Comparison of ENCODE assay signal across 14 cellular contexts in the genomic region with DNA sequence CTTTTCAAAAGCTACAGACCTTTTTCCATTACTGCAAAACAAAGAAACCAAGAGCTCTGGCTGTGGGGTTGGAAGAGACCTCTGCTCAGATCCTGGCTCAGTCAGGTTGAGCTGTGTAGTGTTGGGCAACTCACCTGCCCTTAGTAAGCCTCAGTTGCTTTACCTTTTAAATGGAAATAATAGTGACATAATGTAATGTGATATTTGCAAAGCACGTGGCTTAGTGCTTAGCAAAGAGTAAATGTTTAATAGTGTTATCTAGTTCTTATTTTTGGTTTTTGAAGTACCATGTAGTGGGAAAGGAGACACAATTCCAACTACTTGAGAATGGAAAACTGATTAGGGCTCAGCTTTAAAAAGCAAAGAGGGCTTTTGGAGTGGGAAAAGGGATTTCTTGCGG.
DNase-seq lines count a peak whose midpoint lies in the region; ATAC-seq and TF ChIP-seq lines count a peak whose summit lies in the region.
"Had no signal": no experiment of that assay in that cellular context is flagged by ENCODE, and none has a peak within 500 bp of the region (broad histone marks: within the 10 kb centered on the region; RNA-seq: fewer than 3 reads in every experiment).

No MANE protein-coding gene starts in this region.

- H3K9me3 ChIP-seq in PC-3 (ENCODE audit: low read length) (no peaks in the 10 kb centered on the region), colonic mucosa (no peaks in the 10 kb centered on the region), testis (no peaks in the 10 kb centered on the region), BE2C (no peaks in the 10 kb centered on the region)

- ATAC-seq in PC-3, result no peak
- ATAC-seq in HG03521 (IDR thresholded peaks at IDR 0.05; ENCODE audit: unreplicated experiment), result no peak

- peaks cover 34% of the 10 kb centered on the region for H3K4me1 Mint-ChIP-seq in nephron
- H3K4me1 Mint-ChIP-seq: activated naive CD4-positive, alpha-beta T cell treated with anti-CD3 and anti-CD28 coated beads, Interleukin-2, amount 10 ng/mL, durations not matched to agents 7 days and 5 days had no signal

- 0 out of 2 replicates have a peak, but pooled peaks cover 6% of the 10 kb centered on the region for H3K79me2 ChIP-seq in PC-3 (ENCODE audit: low read length)

- H3K27ac ChIP-seq in PC-3 (ENCODE audit: low read length), result peak overlapping the region; percentile 96
- peak overlapping the region; percentile 69 for H3K27ac ChIP-seq in colonic mucosa
- H3K27ac ChIP-seq in testis, result peak overlapping the region; percentile 67 to 81

- H3K9me2 ChIP-seq in PC-3 (replicated peaks; ENCODE audit: low read length), result no peaks in the 10 kb centered on the region

- H3K4me1 ChIP-seq in PC-3 (ENCODE audit: insufficient read depth, low read length) (peaks cover 43% of the 10 kb centered on the region), colonic mucosa (peaks cover 10% of the 10 kb centered on the region), testis (peaks cover 26% of the 10 kb centered on the region), BE2C (peaks cover 7% of the 10 kb centered on the region)

- H3K27me3 ChIP-seq in PC-3 (ENCODE audit: low read length) (no peaks in the 10 kb centered on the region), colonic mucosa (no peaks in the 10 kb centered on the region), testis (no peaks in the 10 kb centered on the region), BE2C (no peaks in the 10 kb centered on the region)

- CTCF ChIA-PET in PC-3 (lab: Charles Lee), result interaction anchor here (0.5 to 1.1 kb wide), 6 partner anchors 13 to 93 kb away, joined by 3 to 6 read pairs (median 4); no protein-coding TSS in a partner anchor

- BruUV-seq in PC-3 (replicated peaks; lab: Mats Ljungman, UMichigan), result no TSS peak

- WGBS in testis, 2 donors, result 51 to 57% methylated on average over 2 of the region's 2 CpGs

- H4K20me1 ChIP-seq in PC-3 (ENCODE audit: low read length), result no peaks in the 10 kb centered on the region

- TF ChIP-seq CTCF in PC-3 (conservative IDR thresholded peaks at IDR 0.05; ENCODE audit: low read depth, low read length) (no peak), colonic mucosa (IDR thresholded peaks at IDR 0.05) (no peak), nephron (IDR thresholded peaks at IDR 0.05; ENCODE audit: unreplicated experiment in 3 of 3) (no peak), testis (IDR thresholded peaks at IDR 0.05) (no peak), BE2C (IDR thresholded peaks at IDR 0.05; ENCODE audit: low read depth, low read length) (no peak)

- peak overlapping the region; percentile 73 for H3K9ac ChIP-seq in PC-3 (ENCODE audit: low read length)
- H3K9ac ChIP-seq in colonic mucosa (ENCODE audit: low read depth in 2 of 2, low read length in 2 of 2), result peak overlapping the region in 1 of 2 donors; percentile 28

- H3K27ac Mint-ChIP-seq in nephron, result peak overlapping the region; percentile 59 to 96 (median 94)
- H3K27ac Mint-ChIP-seq: activated CD4-positive, alpha-beta T cell treated with anti-CD3 and anti-CD28 coated beads, Interleukin-2, amount 10 ng/mL, durations not matched to agents 24 days and 14 days; activated naive CD4-positive, alpha-beta T cell treated with anti-CD3 and anti-CD28 coated beads, Interleukin-2, amount 10 ng/mL, durations not matched to agents 7 days and 5 days had no signal

- peak overlapping the region in 1 of 3 experiments; percentile 41 for H3K4me3 Mint-ChIP-seq in nephron
- H3K4me3 Mint-ChIP-seq: activated CD4-positive, alpha-beta T cell treated with anti-CD3 and anti-CD28 coated beads, Interleukin-2, amount 10 ng/mL, durations not matched to agents 24 days and 14 days; activated naive CD4-positive, alpha-beta T cell treated with anti-CD3 and anti-CD28 coated beads, Interleukin-2, amount 10 ng/mL, durations not matched to agents 7 days and 5 days had no signal

- no peak for TF ChIP-seq POLR2A in testis (IDR thresholded peaks at IDR 0.05)

- POLR2A ChIA-PET in PC-3 (lab: Charles Lee; ENCODE audit: unreplicated experiment), result no interaction called here

- H3K36me3 ChIP-seq in PC-3 (ENCODE audit: low read depth, low read length), result no peaks in the 10 kb centered on the region
- H3K36me3 ChIP-seq in colonic mucosa, result peaks cover 4% of the 10 kb centered on the region
- H3K36me3 ChIP-seq in testis (ENCODE audit: low read depth, missing control alignments), result no peaks in the 10 kb centered on the region
- H3K36me3 ChIP-seq in BE2C, result no peaks in the 10 kb centered on the region; the same call in 1 of the 2 replicates

- H3K4me3 ChIP-seq in PC-3 (ENCODE audit: low read length) (peak overlapping the region; percentile 43; the same call in 1 of the 2 replicates), colonic mucosa (no peak overlapping the region), testis (no peak overlapping the region), BE2C (ENCODE audit: low read depth, low read length) (no peak overlapping the region)

- peak overlapping the region; percentile 67 for H3K4me2 ChIP-seq in PC-3 (ENCODE audit: low read length)

- no peak overlapping the region for H2AFZ ChIP-seq in PC-3 (ENCODE audit: low read length)

- H3F3A ChIP-seq in PC-3 (ENCODE audit: low read length, unreplicated experiment), result peaks cover 3% of the 10 kb centered on the region

- DNase-seq in PC-3 (no peak), colonic mucosa (no peak), testis (no peak), NCI-H2081 treated with DMSO at 0.1 percent for 48 hours (lab: John Stamatoyannopoulos, UW) (no peak), superior temporal gyrus (ENCODE audit: extremely low spot score) (no peak), BE2C (no peak)
- DNase-seq: activated CD4-positive, alpha-beta T cell treated with anti-CD3 and anti-CD28 coated beads, Interleukin-2, amount 10 ng/mL, durations not matched to agents 24 days and 14 days; activated naive CD4-positive, alpha-beta T cell treated with anti-CD3 and anti-CD28 coated beads, Interleukin-2, amount 10 ng/mL, durations not matched to agents 7 days and 5 days; central memory CD4-positive, alpha-beta T cell; DND-41; NCI-H1417 treated with DMSO at 0.1 percent for 48 hours; occipital lobe had no signal

- H3K9me3 Mint-ChIP-seq in nephron, result no peaks in the 10 kb centered on the region
- H3K9me3 Mint-ChIP-seq: activated CD4-positive, alpha-beta T cell treated with anti-CD3 and anti-CD28 coated beads, Interleukin-2, amount 10 ng/mL, durations not matched to agents 24 days and 14 days; activated naive CD4-positive, alpha-beta T cell treated with anti-CD3 and anti-CD28 coated beads, Interleukin-2, amount 10 ng/mL, durations not matched to agents 7 days and 5 days had no signal

- H3K27me3 Mint-ChIP-seq in nephron (ENCODE audit: low read depth), result no peaks in the 10 kb centered on the region
- H3K27me3 Mint-ChIP-seq: activated CD4-positive, alpha-beta T cell treated with anti-CD3 and anti-CD28 coated beads, Interleukin-2, amount 10 ng/mL, durations not matched to agents 24 days and 14 days; activated naive CD4-positive, alpha-beta T cell treated with anti-CD3 and anti-CD28 coated beads, Interleukin-2, amount 10 ng/mL, durations not matched to agents 7 days and 5 days had no signal

- intact Hi-C loops in PC-3 (cut with micrococcal nuclease), result loop anchor here (2.0 to 10.0 kb wide), 3 partner anchors 100 to 320 kb away; partner anchors contain the start of gene SVIL
- intact Hi-C loops in colonic mucosa (cut with DNase I), result no loop called here
- intact Hi-C loops in testis (cut with DNase I; ENCODE audit: low total_unique reads), result no loop called here

- H3K36me3 Mint-ChIP-seq in nephron (ENCODE audit: low read depth), result peaks cover 22% of the 10 kb centered on the region
- H3K36me3 Mint-ChIP-seq: activated naive CD4-positive, alpha-beta T cell treated with anti-CD3 and anti-CD28 coated beads, Interleukin-2, amount 10 ng/mL, durations not matched to agents 7 days and 5 days had no signal
